In genomic region chr9:122941560-122942234, GRCh38 we compare ENCODE assay signal across 7 cellular contexts. TPM values are rescaled to one million over a fixed set of nuclear protein-coding genes. Genes with fewer than 3 reads are reported as not detected.
A peak's percentile ranks its signal among the peaks of the same experiment; 100 is the strongest.
DNase-seq lines count a peak whose midpoint lies in the region; ATAC-seq, FAIRE-seq and TF ChIP-seq lines count a peak whose summit lies in the region.

No MANE protein-coding gene starts in this region.

- H3K4me3 ChIP-seq in GM12878: peak overlapping the region; percentile 96

- no peaks in the 10 kb centered on the region for H4K20me1 ChIP-seq in GM12878 (ENCODE audit: control insufficient read depth, insufficient read depth)

- H3K4me2 ChIP-seq in GM12878 (ENCODE audit: control insufficient read depth, insufficient read depth): peak overlapping the region; percentile 73

- BruUV-seq in GM12878 (replicated peaks; lab: Mats Ljungman, UMichigan): TSS peak; percentile 68

- H3K9ac ChIP-seq in GM12878 (ENCODE audit: control insufficient read depth, insufficient read depth, low read length): peak overlapping the region; percentile 68

- peaks cover 0 to 13% of the 10 kb centered on the region in 2 experiments; a peak in 1 of 4 replicates for H3K36me3 ChIP-seq in GM12878 (ENCODE audit: control insufficient read depth in 2 of 2, insufficient read depth in 2 of 2, low read length in 1 of 2)

- peak overlapping the region; percentile 94 for H3K4me3 Mint-ChIP-seq in stimulated activated effector memory CD8-positive, alpha-beta T cell treated with anti-CD3 and anti-CD28 coated beads, Interleukin-12 subunit alpha, Interleukin-12 subunit beta, amount 100 ng/mL, for 72 hours

- no peaks in the 10 kb centered on the region for H3K9me3 Mint-ChIP-seq in stimulated activated effector memory CD8-positive, alpha-beta T cell treated with anti-CD3 and anti-CD28 coated beads, Interleukin-12 subunit alpha, Interleukin-12 subunit beta, amount 100 ng/mL, for 72 hours

- H2AFZ ChIP-seq in GM12878 (ENCODE audit: control insufficient read depth, low read depth, low read length): no peak overlapping the region; the same call in 1 of the 2 replicates

- peak; percentile 33 for DNase-seq in LHCN-M2 (ENCODE audit: low read depth)
- DNase-seq in GM12878 (ENCODE audit: low read depth, low spot score): no peak
- DNase-seq in iris pigment epithelial cell (ENCODE audit: low read depth): peak; percentile 76
- no peak for DNase-seq in stimulated activated effector memory CD8-positive, alpha-beta T cell treated with anti-CD3 and anti-CD28 coated beads, Interleukin-12 subunit alpha, Interleukin-12 subunit beta, amount 100 ng/mL, for 72 hours (ENCODE audit: low spot score in 2 of 2)
- DNase-seq in activated effector memory CD4-positive, alpha-beta T cell treated with anti-CD3 and anti-CD28 coated beads, Interleukin-2, amount 50 U/mL, for 16 hours: no peak
- DNase-seq in SHP77 (lab: John Stamatoyannopoulos, UW): no peak

- no peak for TF ChIP-seq POLR2A in GM12878 (IDR thresholded peaks at IDR 0.05; ENCODE audit: low read depth, low read length)

- peaks cover 60% of the 10 kb centered on the region for H3K36me3 Mint-ChIP-seq in stimulated activated effector memory CD8-positive, alpha-beta T cell treated with anti-CD3 and anti-CD28 coated beads, Interleukin-12 subunit alpha, Interleukin-12 subunit beta, amount 100 ng/mL, for 72 hours

- FAIRE-seq in GM12878 (lab: Jason Lieb, UNC): no peak

- 17% methylated on average over 18 of the region's 18 CpGs for WGBS in GM12878 (ENCODE audit: insufficient coverage, insufficient replicate concordance, low lambda C conversion rate, missing lambda C conversion rate)

- H3K4me1 Mint-ChIP-seq in stimulated activated effector memory CD8-positive, alpha-beta T cell treated with anti-CD3 and anti-CD28 coated beads, Interleukin-12 subunit alpha, Interleukin-12 subunit beta, amount 100 ng/mL, for 72 hours: peaks cover 16% of the 10 kb centered on the region

- ATAC-seq in GM18498 (IDR thresholded peaks at IDR 0.05; ENCODE audit: unreplicated experiment) (peak; percentile 3), GM12878 (peak; percentile 24; the same call in 2 of the 3 replicates)
- ATAC-seq in stimulated activated effector memory CD8-positive, alpha-beta T cell treated with anti-CD3 and anti-CD28 coated beads, Interleukin-12 subunit alpha, Interleukin-12 subunit beta, amount 100 ng/mL, for 72 hours: no peak

- intact Hi-C loops in GM12878 (cut with micrococcal nuclease; ENCODE audit: unreplicated experiment): loop anchor here (2.0 kb wide), 1 partner anchor 37 kb away; the partner anchor contains the start of gene RC3H2

- peak overlapping the region; percentile 76 for H3K27ac ChIP-seq in GM12878 (ENCODE audit: control insufficient read depth, insufficient read depth)

- no peak for TF ChIP-seq CTCF in GM12878 (IDR thresholded peaks at IDR 0.05 in 2 of 3, conservative IDR thresholded peaks at IDR 0.05 in 1 of 3; ENCODE audit: control insufficient read depth in 2 of 3, extremely low read depth in 1 of 3, insufficient read depth in 1 of 3, low read depth in 3 of 3, low read length in 3 of 3)

- H3K79me2 ChIP-seq in GM12878 (ENCODE audit: control insufficient read depth, insufficient read depth, low read length): peaks cover 53% of the 10 kb centered on the region

- peaks cover 12% of the 10 kb centered on the region; the same call in 1 of the 2 replicates for H3K4me1 ChIP-seq in GM12878 (ENCODE audit: control insufficient read depth, insufficient read depth, low read length)

- H3K27ac Mint-ChIP-seq in stimulated activated effector memory CD8-positive, alpha-beta T cell treated with anti-CD3 and anti-CD28 coated beads, Interleukin-12 subunit alpha, Interleukin-12 subunit beta, amount 100 ng/mL, for 72 hours: peak overlapping the region; percentile 96

- H3K27me3 ChIP-seq in GM12878 (replicated peaks in 1 of 2; ENCODE audit: control insufficient read depth in 2 of 2, insufficient read depth in 2 of 2, low read length in 1 of 2): no peaks in the 10 kb centered on the region

- SMC1A ChIA-PET in GM12878 (lab: Charles Lee; ENCODE audit: uncharacterized antibody, unreplicated experiment): interaction anchor here (1.3 to 4.1 kb wide), 7 partner anchors 9 to 49 kb away, joined by 5 to 19 read pairs (median 12); partner anchors contain the start of genes ZBTB26 and ZBTB6

- no peaks in the 10 kb centered on the region for H3K9me3 ChIP-seq in GM12878 (replicated peaks; ENCODE audit: control insufficient read depth, insufficient read depth, low read length)

- RAD21 ChIA-PET in GM12878 (lab: Charles Lee; ENCODE audit: unreplicated experiment): interaction anchor here (0.9 to 4.3 kb wide), 7 partner anchors 9 to 61 kb away, joined by 3 to 34 read pairs (median 6); partner anchors contain the start of genes RC3H2, ZBTB26 and ZBTB6

- in situ Hi-C loops in GM12878 (cut with MboI): no loop called here

- no peak for TF ChIP-seq RAD21 in GM12878 (IDR thresholded peaks at IDR 0.05; ENCODE audit: insufficient read depth, low read depth, low read length)

- POLR2A ChIA-PET in GM12878 (lab: Charles Lee): interaction anchor here (0.6 to 4.2 kb wide), 10 partner anchors 9 to 307 kb away, joined by 3 to 53 read pairs (median 7); partner anchors contain the start of genes RC3H2, ZBTB26 and ZBTB6

- CTCF ChIA-PET in GM12878 (lab: Yijun Ruan, JAX): interaction anchor here (0.6 to 1.9 kb wide), 4 partner anchors 10 to 55 kb away, joined by 3 to 8 read pairs (median 4); partner anchors contain the start of genes ZBTB26 and ZBTB6

- TF ChIP-seq EP300 in GM12878 (IDR thresholded peaks at IDR 0.05; ENCODE audit: borderline replicate concordance in 1 of 2, control insufficient read depth in 1 of 2, low read depth in 2 of 2, low read length in 2 of 2): no peak

RNA-seq across cellular contexts. Expression of gene RABGAP1, which starts 0.9 kb away (rescaled TPM):
- total RNA-seq in LHCN-M2 (2014; rRNA removed) (22.2 and 28.8 TPM in 2 replicates), GM12878 (2014; rRNA removed) (10.1 and 12.5 TPM in 2 replicates), GM12878 (2014; rRNA removed; fragmentation: Illumina TruSeq; extraction: Trizol) (23.2 and 23.7 TPM in 2 replicates), GM12878 (2021) (24.5 and 26.6 TPM in 2 replicates)
- polyA plus RNA-seq in LHCN-M2 (2012): 15.1 TPM
- 201 and 223 TPM in 2 replicates for total RNA-seq in GM12878 (2013; cell fraction: nucleolus; rRNA removed)
- polyA plus RNA-seq in GM12878 (2011; ENCODE audit: low read depth): 8.8 TPM
- polyA plus RNA-seq in GM12878 (2011; rRNA removed) (31.6 and 39.6 TPM in 2 replicates), GM12878 (2014; fragmentation: Illumina TruSeq; extraction: Trizol) (18.6 and 22.9 TPM in 2 replicates), GM12878 (2014; fragmentation: Nextera tagmentation; extraction: Ambion mirVana) (1 to 10 TPM; 2.6 to 2.9 TPM), GM12878 (2014; rRNA removed) (11.7 and 15.0 TPM in 2 replicates), GM12878 (2016; fragmentation: Nextera tagmentation; extraction: Ambion mirVana) (1 to 10 TPM; 9.4 to 9.5 TPM)
- 15.4 and 20.5 TPM in 2 replicates for polyA plus RNA-seq in GM12878 (2011; cell fraction: cytosol; rRNA removed)
- 38.8 and 39.0 TPM in 2 replicates for polyA plus RNA-seq in GM12878 (2011; cell fraction: nucleus; rRNA removed)
- 10.4 and 13.0 TPM in 2 replicates for polyA plus RNA-seq in GM12878 (2012)
- polyA minus RNA-seq in GM12878 (2011; rRNA and poly(A)+ RNA removed): 58.5 and 61.5 TPM in 2 replicates
- polyA minus RNA-seq in GM12878 (2011; cell fraction: cytosol; rRNA and poly(A)+ RNA removed): 11.0 and 15.6 TPM in 2 replicates
- polyA minus RNA-seq in GM12878 (2011; cell fraction: nucleus; rRNA and poly(A)+ RNA removed): 67.9 and 92.5 TPM in 2 replicates

RNA-seq across cellular contexts. Expression of gene ZBTB26, which starts 10.4 kb away (rescaled TPM):
- total RNA-seq in LHCN-M2 (2014; rRNA removed): 2.1 and 4.2 TPM in 2 replicates
- polyA plus RNA-seq in LHCN-M2 (2012): 1.2 TPM
- 23.8 and 26.5 TPM in 2 replicates for total RNA-seq in GM12878 (2013; cell fraction: nucleolus; rRNA removed)
- 5.3 and 6.9 TPM in 2 replicates for total RNA-seq in GM12878 (2014; rRNA removed)
- 3.5 and 4.1 TPM in 2 replicates for total RNA-seq in GM12878 (2014; rRNA removed; fragmentation: Illumina TruSeq; extraction: Trizol)
- total RNA-seq in GM12878 (2021): 6.9 and 8.1 TPM in 2 replicates
- 3.2 TPM for polyA plus RNA-seq in GM12878 (2011; ENCODE audit: low read depth)
- polyA plus RNA-seq in GM12878 (2011; rRNA removed): 19.5 and 26.3 TPM in 2 replicates
- 7.8 and 9.9 TPM in 2 replicates for polyA plus RNA-seq in GM12878 (2011; cell fraction: cytosol; rRNA removed)
- polyA plus RNA-seq in GM12878 (2011; cell fraction: nucleus; rRNA removed): 20.8 and 28.9 TPM in 2 replicates
- 4.6 and 6.7 TPM in 2 replicates for polyA plus RNA-seq in GM12878 (2012)
- 10.0 and 10.9 TPM in 2 replicates for polyA plus RNA-seq in GM12878 (2014; fragmentation: Illumina TruSeq; extraction: Trizol)
- polyA plus RNA-seq in GM12878 (2014; fragmentation: Nextera tagmentation; extraction: Ambion mirVana): 1 to 10 TPM; 1.8 to 2.4 TPM
- polyA plus RNA-seq in GM12878 (2014; rRNA removed): 4.9 and 7.0 TPM in 2 replicates
- polyA plus RNA-seq in GM12878 (2016; fragmentation: Nextera tagmentation; extraction: Ambion mirVana): 1 to 10 TPM; 2.8 to 3.6 TPM
- polyA minus RNA-seq in GM12878 (2011; rRNA and poly(A)+ RNA removed): 7.1 and 11.6 TPM in 2 replicates
- 2.9 and 4.6 TPM in 2 replicates for polyA minus RNA-seq in GM12878 (2011; cell fraction: cytosol; rRNA and poly(A)+ RNA removed)
- 4.5 and 5.2 TPM in 2 replicates for polyA minus RNA-seq in GM12878 (2011; cell fraction: nucleus; rRNA and poly(A)+ RNA removed)

RNA-seq across cellular contexts. Expression of gene ZBTB6, which starts 28.6 kb away (rescaled TPM):
- total RNA-seq in LHCN-M2 (2014; rRNA removed) (12.0 and 14.2 TPM in 2 replicates), GM12878 (2014; rRNA removed) (9.5 and 11.2 TPM in 2 replicates), GM12878 (2014; rRNA removed; fragmentation: Illumina TruSeq; extraction: Trizol) (9.9 and 10.4 TPM in 2 replicates), GM12878 (2021) (7.3 and 7.9 TPM in 2 replicates)
- polyA plus RNA-seq in LHCN-M2 (2012): 2.6 TPM
- 16.5 and 17.2 TPM in 2 replicates for total RNA-seq in GM12878 (2013; cell fraction: nucleolus; rRNA removed)
- polyA plus RNA-seq in GM12878 (2011; ENCODE audit: low read depth): 1.7 TPM
- polyA plus RNA-seq in GM12878 (2011; rRNA removed) (11.5 and 16.8 TPM in 2 replicates), GM12878 (2014; fragmentation: Illumina TruSeq; extraction: Trizol) (9.5 and 13.3 TPM in 2 replicates), GM12878 (2014; fragmentation: Nextera tagmentation; extraction: Ambion mirVana) (1 to 10 TPM; 1.7 to 3.0 TPM), GM12878 (2014; rRNA removed) (4.0 and 5.1 TPM in 2 replicates), GM12878 (2016; fragmentation: Nextera tagmentation; extraction: Ambion mirVana) (1 to 10 TPM; 6.4 to 6.8 TPM)
- polyA plus RNA-seq in GM12878 (2011; cell fraction: cytosol; rRNA removed): 3.4 and 3.8 TPM in 2 replicates
- 3.4 and 3.7 TPM in 2 replicates for polyA plus RNA-seq in GM12878 (2011; cell fraction: nucleus; rRNA removed)
- 3.2 and 5.1 TPM in 2 replicates for polyA plus RNA-seq in GM12878 (2012)
- polyA minus RNA-seq in GM12878 (2011; rRNA and poly(A)+ RNA removed): 9.7 and 13.4 TPM in 2 replicates
- 2.9 and 4.5 TPM in 2 replicates for polyA minus RNA-seq in GM12878 (2011; cell fraction: cytosol; rRNA and poly(A)+ RNA removed)
- 8.8 and 10.6 TPM in 2 replicates for polyA minus RNA-seq in GM12878 (2011; cell fraction: nucleus; rRNA and poly(A)+ RNA removed)

RNA-seq across cellular contexts. Expression of gene RC3H2, which starts 36.5 kb away (rescaled TPM):
- total RNA-seq in LHCN-M2 (2014; rRNA removed) (32.7 and 43.1 TPM in 2 replicates), GM12878 (2014; rRNA removed) (16.9 and 17.4 TPM in 2 replicates), GM12878 (2014; rRNA removed; fragmentation: Illumina TruSeq; extraction: Trizol) (23.2 and 24.0 TPM in 2 replicates), GM12878 (2021) (21.9 and 25.5 TPM in 2 replicates)
- 14.2 TPM for polyA plus RNA-seq in LHCN-M2 (2012)
- total RNA-seq in GM12878 (2013; cell fraction: nucleolus; rRNA removed): 79.3 and 87.8 TPM in 2 replicates
- 10.8 TPM for polyA plus RNA-seq in GM12878 (2011; ENCODE audit: low read depth)
- polyA plus RNA-seq in GM12878 (2011; rRNA removed) (23.0 and 27.9 TPM in 2 replicates), GM12878 (2014; fragmentation: Illumina TruSeq; extraction: Trizol) (14.6 and 14.8 TPM in 2 replicates), GM12878 (2014; fragmentation: Nextera tagmentation; extraction: Ambion mirVana) (1 to 10 TPM; 7.2 to 9.1 TPM), GM12878 (2014; rRNA removed) (12.3 and 17.7 TPM in 2 replicates), GM12878 (2016; fragmentation: Nextera tagmentation; extraction: Ambion mirVana) (10 to 100 TPM; 14.3 to 19.9 TPM)
- 11.4 and 12.4 TPM in 2 replicates for polyA plus RNA-seq in GM12878 (2011; cell fraction: cytosol; rRNA removed)
- polyA plus RNA-seq in GM12878 (2011; cell fraction: nucleus; rRNA removed): 21.1 and 27.8 TPM in 2 replicates
- 11.9 and 13.0 TPM in 2 replicates for polyA plus RNA-seq in GM12878 (2012)
- polyA minus RNA-seq in GM12878 (2011; rRNA and poly(A)+ RNA removed): 45.6 and 65.7 TPM in 2 replicates
- 16.0 and 18.2 TPM in 2 replicates for polyA minus RNA-seq in GM12878 (2011; cell fraction: cytosol; rRNA and poly(A)+ RNA removed)
- polyA minus RNA-seq in GM12878 (2011; cell fraction: nucleus; rRNA and poly(A)+ RNA removed): 22.4 and 34.7 TPM in 2 replicates

Comparison
In these comparisons a context has a peak if more than half of its experiments do, and no peak if none do; other contexts are left out.
1. DNase-seq: peak in LHCN-M2 (single experiment) and iris pigment epithelial cell (single experiment); none in GM12878 (single experiment), stimulated activated effector memory CD8-positive, alpha-beta T cell treated with anti-CD3 and anti-CD28 coated beads, Interleukin-12 subunit alpha, Interleukin-12 subunit beta, amount 100 ng/mL, for 72 hours (0 of 2), activated effector memory CD4-positive, alpha-beta T cell treated with anti-CD3 and anti-CD28 coated beads, Interleukin-2, amount 50 U/mL, for 16 hours (single experiment) and SHP77 (0 of 2).